In the genomic region with DNA sequence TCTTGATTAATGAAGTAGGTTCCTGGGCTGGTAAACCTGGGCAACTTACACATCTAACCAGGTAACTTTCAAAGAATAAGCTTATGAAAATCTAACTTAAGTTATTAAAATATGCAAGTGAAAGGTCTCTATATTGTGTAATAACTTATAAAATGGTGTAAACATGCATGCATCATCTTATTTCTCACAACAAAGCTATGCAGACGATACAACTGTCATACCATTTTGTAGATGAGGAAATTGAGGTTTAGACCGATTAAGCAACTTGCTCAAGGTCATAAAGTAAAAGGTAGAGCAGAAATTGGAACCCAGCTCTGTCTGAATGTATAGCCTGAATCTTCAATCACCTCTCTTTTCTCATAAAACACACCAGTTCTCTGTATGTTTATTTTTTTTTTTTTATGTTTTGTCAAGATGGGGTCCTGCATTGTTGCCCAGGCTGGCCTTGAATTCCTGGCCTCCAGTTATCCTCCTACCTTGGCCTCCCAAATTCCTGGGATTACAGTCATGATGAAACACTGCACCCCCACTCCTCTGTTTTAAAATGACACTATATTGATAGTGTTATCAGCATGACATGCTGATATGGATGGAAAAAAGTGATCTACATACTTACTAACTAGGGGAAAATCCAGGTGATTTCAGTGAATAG, we compare ENCODE assay signal across 18 cellular contexts.
DNase-seq lines count a peak whose midpoint lies in the region; TF ChIP-seq lines count a peak whose summit lies in the region.
"Had no signal": no experiment of that assay in that cellular context is flagged by ENCODE, and none has a peak within 500 bp of the region (broad histone marks: within the 10 kb centered on the region; RNA-seq: fewer than 3 reads in every experiment).

No MANE protein-coding gene starts in this region.

- H3K4me3 Mint-ChIP-seq in activated naive CD4-positive, alpha-beta T cell treated with anti-CD3 and anti-CD28 coated beads, Interleukin-2, amount 10 ng/mL, durations not matched to agents 7 days and 5 days, result no peak overlapping the region
- H3K4me3 Mint-ChIP-seq in progenitor cell of endocrine pancreas (ENCODE audit: low read depth), result no peak overlapping the region
- H3K4me3 Mint-ChIP-seq: activated CD4-positive, alpha-beta T cell treated with anti-CD3 and anti-CD28 coated beads, Interleukin-2, amount 10 ng/mL, durations not matched to agents 24 days and 14 days had no signal

- no peaks in the 10 kb centered on the region for H3K9me3 Mint-ChIP-seq in activated naive CD4-positive, alpha-beta T cell treated with anti-CD3 and anti-CD28 coated beads, Interleukin-2, amount 10 ng/mL, durations not matched to agents 7 days and 5 days
- H3K9me3 Mint-ChIP-seq in progenitor cell of endocrine pancreas (ENCODE audit: low read depth), result no peaks in the 10 kb centered on the region
- H3K9me3 Mint-ChIP-seq: activated CD4-positive, alpha-beta T cell treated with anti-CD3 and anti-CD28 coated beads, Interleukin-2, amount 10 ng/mL, durations not matched to agents 24 days and 14 days; endodermal cell had no signal

- DNase-seq in AG10803 (ENCODE audit: low read depth) (peak; percentile 71), HCEC 1CT (peak; percentile 74), SKM-1 treated with dmso at 0.1 percent for 144 hours (lab: John Stamatoyannopoulos, UW; ENCODE audit: unreplicated experiment) (peak; percentile 42), fibroblast of mammary gland (ENCODE audit: low read depth) (peak; percentile 75), pons (ENCODE audit: low spot score) (no peak), progenitor cell of endocrine pancreas (ENCODE audit: low spot score, unreplicated experiment) (no peak), NCI-H2196 (lab: John Stamatoyannopoulos, UW; ENCODE audit: unreplicated experiment) (no peak)
- no peak for DNase-seq in activated naive CD4-positive, alpha-beta T cell treated with anti-CD3 and anti-CD28 coated beads, Interleukin-2, amount 10 ng/mL, durations not matched to agents 7 days and 5 days
- DNase-seq: activated CD4-positive, alpha-beta T cell treated with anti-CD3 and anti-CD28 coated beads, Interleukin-2, amount 10 ng/mL, durations not matched to agents 24 days and 14 days; activated CD8-positive, alpha-beta memory T cell treated with anti-CD3 and anti-CD28 coated beads, Interleukin-2, amount 50 U/mL, for 48 hours; activated gamma-delta T cell treated with Interleukin-2 at 50 U/mL for 16 hours; anterior cingulate cortex; Karpas-422; occipital lobe; stimulated activated naive CD4-positive, alpha-beta T cell treated with Interleukin-2 at 50 U/mL for 16 hours had no signal

- no peaks in the 10 kb centered on the region for H3K27me3 Mint-ChIP-seq in activated naive CD4-positive, alpha-beta T cell treated with anti-CD3 and anti-CD28 coated beads, Interleukin-2, amount 10 ng/mL, durations not matched to agents 7 days and 5 days
- H3K27me3 Mint-ChIP-seq in progenitor cell of endocrine pancreas, result no peaks in the 10 kb centered on the region
- H3K27me3 Mint-ChIP-seq: activated CD4-positive, alpha-beta T cell treated with anti-CD3 and anti-CD28 coated beads, Interleukin-2, amount 10 ng/mL, durations not matched to agents 24 days and 14 days had no signal

- CTCF ChIA-PET in activated naive CD4-positive, alpha-beta T cell treated with anti-CD3 and anti-CD28 coated beads, Interleukin-2, amount 10 ng/mL, durations not matched to agents 7 days and 5 days (lab: Charles Lee), result interaction anchor here (2.1 kb wide), 1 partner anchor 43 kb away, joined by 11 read pairs; no protein-coding TSS in a partner anchor

- peaks cover 30% of the 10 kb centered on the region for H3K4me1 Mint-ChIP-seq in activated naive CD4-positive, alpha-beta T cell treated with anti-CD3 and anti-CD28 coated beads, Interleukin-2, amount 10 ng/mL, durations not matched to agents 7 days and 5 days
- H3K4me1 Mint-ChIP-seq in progenitor cell of endocrine pancreas (ENCODE audit: low read depth), result peaks cover 16% of the 10 kb centered on the region

- peaks cover 7% of the 10 kb centered on the region for H3K36me3 Mint-ChIP-seq in activated naive CD4-positive, alpha-beta T cell treated with anti-CD3 and anti-CD28 coated beads, Interleukin-2, amount 10 ng/mL, durations not matched to agents 7 days and 5 days
- peaks cover 4% of the 10 kb centered on the region for H3K36me3 Mint-ChIP-seq in progenitor cell of endocrine pancreas (ENCODE audit: insufficient read depth)

- TF ChIP-seq CTCF in AG10803 (conservative IDR thresholded peaks at IDR 0.05; ENCODE audit: low read length) (no peak), fibroblast of mammary gland (conservative IDR thresholded peaks at IDR 0.05; ENCODE audit: control insufficient read depth, insufficient read depth, low read depth, low read length) (no peak), progenitor cell of endocrine pancreas (IDR thresholded peaks at IDR 0.05; ENCODE audit: unreplicated experiment) (no peak)

- no peak overlapping the region for H3K4me3 ChIP-seq in AG10803 (ENCODE audit: low read length)
- no peak overlapping the region for H3K4me3 ChIP-seq in fibroblast of mammary gland (ENCODE audit: control insufficient read depth, low read depth, low read length)
- H3K4me3 ChIP-seq: right atrium auricular region, tibial nerve had no signal

- H3K27ac Mint-ChIP-seq in activated naive CD4-positive, alpha-beta T cell treated with anti-CD3 and anti-CD28 coated beads, Interleukin-2, amount 10 ng/mL, durations not matched to agents 7 days and 5 days, result no peak overlapping the region
- no peak overlapping the region for H3K27ac Mint-ChIP-seq in progenitor cell of endocrine pancreas

Comparison
In these comparisons a context has a peak if more than half of its experiments do, and no peak if none do; other contexts are left out.
1. DNase-seq: peak in AG10803 (single experiment), HCEC 1CT (single experiment), SKM-1 treated with dmso at 0.1 percent for 144 hours (single experiment) and fibroblast of mammary gland (single experiment); none in activated naive CD4-positive, alpha-beta T cell treated with anti-CD3 and anti-CD28 coated beads, Interleukin-2, amount 10 ng/mL, durations not matched to agents 7 days and 5 days (single experiment), pons (single experiment), progenitor cell of endocrine pancreas (single experiment) and NCI-H2196 (single experiment).